In genomic region chr1:229514578-229515275, GRCh38 we compare ENCODE assay signal across 1 cellular context.
TF ChIP-seq lines count a peak whose summit lies in the region.

No MANE protein-coding gene starts in this region.

TF ChIP-seq in HepG2, 621 proteins besides CTCF, POLR2A, EP300 and RAD21 (continued from another document):
- TF ChIP-seq FUBP1 (CRISPR knock-in tag; IDR thresholded peaks at IDR 0.05; ENCODE audit: borderline replicate concordance) (no peak), XRCC5 (optimal IDR thresholded peaks at IDR 0.05; ENCODE audit: low read length) (peak; percentile 44), SMC3 (IDR thresholded peaks at IDR 0.05; ENCODE audit: low read length) (peak; percentile 90), HNRNPK (IDR thresholded peaks at IDR 0.05; ENCODE audit: low read depth, low read length, poor library complexity, severe bottlenecking) (no peak), BCL6 (CRISPR knock-in tag; IDR thresholded peaks at IDR 0.05) (peak; percentile 99), SPEN (CRISPR knock-in tag; IDR thresholded peaks at IDR 0.05; ENCODE audit: low read depth) (no peak)
- TF ChIP-seq, protein P1, sequence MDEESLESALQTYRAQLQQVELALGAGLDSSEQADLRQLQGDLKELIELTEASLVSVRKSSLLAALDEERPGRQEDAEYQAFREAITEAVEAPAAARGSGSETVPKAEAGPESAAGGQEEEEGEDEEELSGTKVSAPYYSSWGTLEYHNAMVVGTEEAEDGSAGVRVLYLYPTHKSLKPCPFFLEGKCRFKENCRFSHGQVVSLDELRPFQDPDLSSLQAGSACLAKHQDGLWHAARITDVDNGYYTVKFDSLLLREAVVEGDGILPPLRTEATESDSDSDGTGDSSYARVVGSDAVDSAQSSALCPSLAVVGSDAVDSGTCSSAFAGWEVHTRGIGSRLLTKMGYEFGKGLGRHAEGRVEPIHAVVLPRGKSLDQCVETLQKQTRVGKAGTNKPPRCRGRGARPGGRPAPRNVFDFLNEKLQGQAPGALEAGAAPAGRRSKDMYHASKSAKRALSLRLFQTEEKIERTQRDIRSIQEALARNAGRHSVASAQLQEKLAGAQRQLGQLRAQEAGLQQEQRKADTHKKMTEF (CRISPR knock-in tag; IDR thresholded peaks at IDR 0.05) = 0 out of 2 replicates have a peak, but pooled peaks have one; percentile 17
- TF ChIP-seq, protein P2, sequence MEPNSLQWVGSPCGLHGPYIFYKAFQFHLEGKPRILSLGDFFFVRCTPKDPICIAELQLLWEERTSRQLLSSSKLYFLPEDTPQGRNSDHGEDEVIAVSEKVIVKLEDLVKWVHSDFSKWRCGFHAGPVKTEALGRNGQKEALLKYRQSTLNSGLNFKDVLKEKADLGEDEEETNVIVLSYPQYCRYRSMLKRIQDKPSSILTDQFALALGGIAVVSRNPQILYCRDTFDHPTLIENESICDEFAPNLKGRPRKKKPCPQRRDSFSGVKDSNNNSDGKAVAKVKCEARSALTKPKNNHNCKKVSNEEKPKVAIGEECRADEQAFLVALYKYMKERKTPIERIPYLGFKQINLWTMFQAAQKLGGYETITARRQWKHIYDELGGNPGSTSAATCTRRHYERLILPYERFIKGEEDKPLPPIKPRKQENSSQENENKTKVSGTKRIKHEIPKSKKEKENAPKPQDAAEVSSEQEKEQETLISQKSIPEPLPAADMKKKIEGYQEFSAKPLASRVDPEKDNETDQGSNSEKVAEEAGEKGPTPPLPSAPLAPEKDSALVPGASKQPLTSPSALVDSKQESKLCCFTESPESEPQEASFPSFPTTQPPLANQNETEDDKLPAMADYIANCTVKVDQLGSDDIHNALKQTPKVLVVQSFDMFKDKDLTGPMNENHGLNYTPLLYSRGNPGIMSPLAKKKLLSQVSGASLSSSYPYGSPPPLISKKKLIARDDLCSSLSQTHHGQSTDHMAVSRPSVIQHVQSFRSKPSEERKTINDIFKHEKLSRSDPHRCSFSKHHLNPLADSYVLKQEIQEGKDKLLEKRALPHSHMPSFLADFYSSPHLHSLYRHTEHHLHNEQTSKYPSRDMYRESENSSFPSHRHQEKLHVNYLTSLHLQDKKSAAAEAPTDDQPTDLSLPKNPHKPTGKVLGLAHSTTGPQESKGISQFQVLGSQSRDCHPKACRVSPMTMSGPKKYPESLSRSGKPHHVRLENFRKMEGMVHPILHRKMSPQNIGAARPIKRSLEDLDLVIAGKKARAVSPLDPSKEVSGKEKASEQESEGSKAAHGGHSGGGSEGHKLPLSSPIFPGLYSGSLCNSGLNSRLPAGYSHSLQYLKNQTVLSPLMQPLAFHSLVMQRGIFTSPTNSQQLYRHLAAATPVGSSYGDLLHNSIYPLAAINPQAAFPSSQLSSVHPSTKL (CRISPR knock-in tag; IDR thresholded peaks at IDR 0.05) = 0 out of 2 replicates have a peak, but pooled peaks have one; percentile 32
